Comparison of ENCODE assay signal across 1 cellular context in the genomic region with DNA sequence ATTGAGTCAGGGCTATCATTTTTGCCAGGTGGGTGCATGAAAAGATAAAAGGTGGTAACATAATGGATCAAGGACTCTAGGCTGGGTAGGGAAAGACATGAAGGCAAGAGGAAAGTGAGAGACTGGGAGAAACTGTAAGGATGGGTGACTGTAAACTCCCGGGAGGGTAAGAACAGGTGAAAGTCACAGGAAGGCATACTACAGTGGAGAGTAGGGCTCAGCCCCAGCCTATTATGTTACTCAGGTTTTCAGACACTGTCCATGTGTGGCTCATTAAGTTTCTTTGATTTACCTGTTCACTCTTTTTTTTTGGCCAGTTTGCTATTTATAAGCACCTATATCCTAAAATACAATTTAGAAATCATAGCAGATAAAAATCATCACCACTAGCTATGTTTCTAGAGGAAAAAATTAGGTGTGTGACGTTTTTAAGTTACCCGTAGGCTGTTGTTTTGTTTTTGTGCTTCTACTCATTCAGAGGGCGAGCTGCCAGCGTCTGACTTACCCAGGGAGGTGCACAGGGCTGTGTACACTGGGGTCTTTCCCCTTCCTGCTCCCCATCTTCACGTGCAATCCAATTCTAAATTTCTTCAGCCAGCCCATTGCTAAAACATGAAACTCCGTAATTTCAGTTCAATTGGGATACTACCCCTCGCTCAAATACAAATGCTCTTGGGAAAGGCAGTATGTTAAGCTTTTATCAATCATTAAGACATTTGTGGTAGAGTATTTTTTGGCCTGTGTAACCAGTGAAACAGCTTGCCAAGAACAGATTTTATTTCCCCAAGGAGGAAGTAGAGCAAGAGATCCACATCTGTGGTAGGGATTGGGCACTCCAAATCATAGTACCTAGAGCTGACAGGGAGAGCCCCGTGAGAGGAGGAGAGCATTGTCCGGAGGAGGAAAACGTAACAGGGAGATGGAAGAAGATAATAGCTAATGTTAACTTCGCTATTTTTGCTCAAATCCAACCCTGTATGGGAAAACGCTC.
TF ChIP-seq lines count a peak whose summit lies in the region.

No MANE protein-coding gene starts in this region.

TF ChIP-seq in endothelial cell of umbilical vein, 7 proteins besides CTCF, POLR2A, EP300 and RAD21 (continued from another document):
- TF ChIP-seq, protein P1, sequence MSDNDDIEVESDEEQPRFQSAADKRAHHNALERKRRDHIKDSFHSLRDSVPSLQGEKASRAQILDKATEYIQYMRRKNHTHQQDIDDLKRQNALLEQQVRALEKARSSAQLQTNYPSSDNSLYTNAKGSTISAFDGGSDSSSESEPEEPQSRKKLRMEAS (IDR thresholded peaks at IDR 0.05; ENCODE audit: insufficient read depth, insufficient read length), result no peak
- TF ChIP-seq POLR2AphosphoS5 (IDR thresholded peaks at IDR 0.05; ENCODE audit: insufficient read depth, low read depth, low read length), result no peak
- no peak for TF ChIP-seq EZH2 (IDR thresholded peaks at IDR 0.05; ENCODE audit: borderline replicate concordance, low read depth, low read length, severe bottlenecking)
- TF ChIP-seq MYC (IDR thresholded peaks at IDR 0.05; ENCODE audit: low read depth, low read length), result no peak
